Comparison of ENCODE assay signal across 19 cellular contexts in the genomic region with DNA sequence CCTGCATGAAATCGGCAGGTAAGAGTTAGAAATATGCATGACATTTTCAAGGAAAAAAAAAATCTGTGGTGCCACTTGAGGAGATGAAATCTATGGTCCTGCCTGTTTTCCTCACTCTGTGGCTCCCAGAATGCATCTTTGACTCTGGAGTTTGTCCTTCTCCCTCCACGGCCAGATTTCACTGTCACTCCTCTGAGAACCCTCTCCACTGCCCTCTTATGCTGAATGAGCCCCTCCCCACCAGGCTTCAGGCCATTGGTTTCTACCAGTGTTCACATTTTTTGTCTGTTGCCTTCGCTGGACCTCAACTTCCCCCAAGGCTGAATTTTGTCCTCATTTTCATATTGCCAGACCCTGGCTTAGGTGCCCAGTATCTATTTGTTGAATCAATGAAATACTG.
DNase-seq lines count a peak whose midpoint lies in the region; ATAC-seq, FAIRE-seq and TF ChIP-seq lines count a peak whose summit lies in the region.
"Had no signal": no experiment of that assay in that cellular context is flagged by ENCODE, and none has a peak within 500 bp of the region (broad histone marks: within the 10 kb centered on the region; RNA-seq: fewer than 3 reads in every experiment).

No MANE protein-coding gene starts in this region.

- H3K9me3 Mint-ChIP-seq in activated T-helper 1 cell treated with anti-CD3 and anti-CD28 coated beads, Interleukin-12 subunit alpha, Interleukin-12 subunit beta, Interleukin-2, Interleukin-4 antibody, amounts not matched to agents 30 ng/mL and 10 ng/mL and 1 ng/mL, durations not matched to agents 14 hours and 24 hours and 36 hours: no peaks in the 10 kb centered on the region
- H3K9me3 Mint-ChIP-seq: CD4-positive, CD25-positive, alpha-beta regulatory T cell; CD8-positive, alpha-beta T cell; HFFc6 had no signal

- intact Hi-C loops in left cardiac atrium (cut with DNase I): no loop called here
- intact Hi-C loops in stomach (cut with DNase I; ENCODE audit: low total_unique reads): no loop called here
- intact Hi-C loops in activated T-helper 1 cell treated with anti-CD3 and anti-CD28 coated beads, Interleukin-12 subunit alpha, Interleukin-12 subunit beta, Interleukin-2, Interleukin-4 antibody, amounts not matched to agents 30 ng/mL and 10 ng/mL and 1 ng/mL, durations not matched to agents 14 hours and 24 hours and 36 hours (cut with micrococcal nuclease): no loop called here

- H3K36me3 ChIP-seq in cardiac muscle cell: no peaks in the 10 kb centered on the region
- H3K36me3 ChIP-seq in stomach: no peaks in the 10 kb centered on the region
- H3K36me3 ChIP-seq: BLaER1, HAP-1 had no signal

- no peak for TF ChIP-seq EP300 in stomach (IDR thresholded peaks at IDR 0.05)

- no peaks in the 10 kb centered on the region for H3K4me1 Mint-ChIP-seq in activated T-helper 1 cell treated with anti-CD3 and anti-CD28 coated beads, Interleukin-12 subunit alpha, Interleukin-12 subunit beta, Interleukin-2, Interleukin-4 antibody, amounts not matched to agents 30 ng/mL and 10 ng/mL and 1 ng/mL, durations not matched to agents 14 hours and 24 hours and 36 hours (ENCODE audit: low read depth)

- H3K36me3 Mint-ChIP-seq in activated T-helper 1 cell treated with anti-CD3 and anti-CD28 coated beads, Interleukin-12 subunit alpha, Interleukin-12 subunit beta, Interleukin-2, Interleukin-4 antibody, amounts not matched to agents 30 ng/mL and 10 ng/mL and 1 ng/mL, durations not matched to agents 14 hours and 24 hours and 36 hours (ENCODE audit: low read depth): no peaks in the 10 kb centered on the region
- H3K36me3 Mint-ChIP-seq: CD4-positive, CD25-positive, alpha-beta regulatory T cell; CD8-positive, alpha-beta T cell had no signal

- no peak overlapping the region for H3K27ac Mint-ChIP-seq in activated T-helper 1 cell treated with anti-CD3 and anti-CD28 coated beads, Interleukin-12 subunit alpha, Interleukin-12 subunit beta, Interleukin-2, Interleukin-4 antibody, amounts not matched to agents 30 ng/mL and 10 ng/mL and 1 ng/mL, durations not matched to agents 14 hours and 24 hours and 36 hours
- H3K27ac Mint-ChIP-seq: CD4-positive, CD25-positive, alpha-beta regulatory T cell; CD8-positive, alpha-beta T cell; HFFc6 had no signal

- H3K4me3 ChIP-seq in cardiac muscle cell (no peak overlapping the region), stomach (no peak overlapping the region)
- H3K4me3 ChIP-seq: BLaER1, HAP-1 had no signal

- H3K27me3 ChIP-seq in cardiac muscle cell (no peaks in the 10 kb centered on the region), stomach (no peaks in the 10 kb centered on the region)
- H3K27me3 ChIP-seq: BLaER1 had no signal

- 72 to 88% (median 80%) methylated on average over 3 of the region's 3 CpGs for WGBS in stomach, 5 donors

- H3K4me1 ChIP-seq in cardiac muscle cell (ENCODE audit: low read depth) (peaks cover 47% of the 10 kb centered on the region), stomach (no peaks in the 10 kb centered on the region)
- H3K4me1 ChIP-seq: Caco-2, HAP-1 had no signal

- peaks cover 15% of the 10 kb centered on the region for H3K27me3 Mint-ChIP-seq in activated T-helper 1 cell treated with anti-CD3 and anti-CD28 coated beads, Interleukin-12 subunit alpha, Interleukin-12 subunit beta, Interleukin-2, Interleukin-4 antibody, amounts not matched to agents 30 ng/mL and 10 ng/mL and 1 ng/mL, durations not matched to agents 14 hours and 24 hours and 36 hours (ENCODE audit: insufficient read depth)
- H3K27me3 Mint-ChIP-seq: CD4-positive, CD25-positive, alpha-beta regulatory T cell had no signal

- peak overlapping the region; percentile 16 for H3K27ac ChIP-seq in cardiac muscle cell
- no peak overlapping the region for H3K27ac ChIP-seq in stomach
- H3K27ac ChIP-seq: BLaER1, C4-2B had no signal

- no peak for TF ChIP-seq POLR2A in stomach (IDR thresholded peaks at IDR 0.05)
- no peak for TF ChIP-seq POLR2A in GM12891 (IDR thresholded peaks at IDR 0.05; ENCODE audit: low read depth, low read length)

- FAIRE-seq in GM12891 (lab: Jason Lieb, UNC): no peak
- FAIRE-seq: GM19239 had no signal

- TF ChIP-seq CTCF in cardiac muscle cell (IDR thresholded peaks at IDR 0.05; ENCODE audit: low read depth, low read length): no peak
- TF ChIP-seq CTCF in stomach (IDR thresholded peaks at IDR 0.05): no peak

- H3K9me3 ChIP-seq in cardiac muscle cell (ENCODE audit: low read depth) (no peaks in the 10 kb centered on the region), stomach (no peaks in the 10 kb centered on the region)
- H3K9me3 ChIP-seq: BLaER1, Caco-2, HAP-1 had no signal

- peak in 1 of 2 donors; percentile 71 for DNase-seq in cardiac muscle cell (ENCODE audit: low read depth in 1 of 2, low spot score in 1 of 2)
- DNase-seq in left cardiac atrium: no peak
- DNase-seq in ecto neural progenitor cell (ENCODE audit: low spot score): peak; percentile 43
- peak; percentile 43 for DNase-seq in islet precursor cell
- peak; percentile 5 for DNase-seq in stomach
- no peak for DNase-seq in activated T-helper 1 cell treated with anti-CD3 and anti-CD28 coated beads, Interleukin-12 subunit alpha, Interleukin-12 subunit beta, Interleukin-2, Interleukin-4 antibody, amounts not matched to agents 30 ng/mL and 10 ng/mL and 1 ng/mL, durations not matched to agents 14 hours and 24 hours and 36 hours (ENCODE audit: low spot score)
- DNase-seq in GM12891 (ENCODE audit: insufficient read length, low spot score): no peak
- DNase-seq: Caco-2; CD4-positive, CD25-positive, alpha-beta regulatory T cell; CD8-positive, alpha-beta T cell; DMS153; DND-41; GOT3; HFFc6 had no signal

- no peak overlapping the region for H3K4me3 Mint-ChIP-seq in activated T-helper 1 cell treated with anti-CD3 and anti-CD28 coated beads, Interleukin-12 subunit alpha, Interleukin-12 subunit beta, Interleukin-2, Interleukin-4 antibody, amounts not matched to agents 30 ng/mL and 10 ng/mL and 1 ng/mL, durations not matched to agents 14 hours and 24 hours and 36 hours
- H3K4me3 Mint-ChIP-seq: CD4-positive, CD25-positive, alpha-beta regulatory T cell; CD8-positive, alpha-beta T cell; HFFc6 had no signal

- no peak for ATAC-seq in left cardiac atrium
- no peak for ATAC-seq in GM21737 (IDR thresholded peaks at IDR 0.05; ENCODE audit: unreplicated experiment)
- ATAC-seq: CD8-positive, alpha-beta T cell had no signal

TF ChIP-seq in GM12891, 5 proteins besides CTCF, POLR2A, EP300 and RAD21:
- TF ChIP-seq POU2F2 (IDR thresholded peaks at IDR 0.05; ENCODE audit: low read depth, low read length): no peak
- no peak for TF ChIP-seq SPI1 (IDR thresholded peaks at IDR 0.05; ENCODE audit: low read depth, low read length)
- TF ChIP-seq TAF1 (IDR thresholded peaks at IDR 0.05; ENCODE audit: low read depth, low read length): no peak
- no peak for TF ChIP-seq POLR2AphosphoS5 (IDR thresholded peaks at IDR 0.05; ENCODE audit: low read depth, low read length)
- no peak for TF ChIP-seq PAX5 (IDR thresholded peaks at IDR 0.05; ENCODE audit: insufficient read depth, low read length, severe bottlenecking)

Comparison
In these comparisons a context has a peak if more than half of its experiments do, and no peak if none do; other contexts are left out.
1. DNase-seq: peak in ecto neural progenitor cell (single experiment), islet precursor cell (single experiment) and stomach (single experiment); none in left cardiac atrium (single experiment), activated T-helper 1 cell treated with anti-CD3 and anti-CD28 coated beads, Interleukin-12 subunit alpha, Interleukin-12 subunit beta, Interleukin-2, Interleukin-4 antibody, amounts not matched to agents 30 ng/mL and 10 ng/mL and 1 ng/mL, durations not matched to agents 14 hours and 24 hours and 36 hours (single experiment) and GM12891 (single experiment).